In genomic region chr7:1441615-1442354, GRCh38 we compare ENCODE assay signal across 23 cellular contexts.
"Had no signal": no experiment of that assay in that cellular context is flagged by ENCODE, and none has a peak within 500 bp of the region (broad histone marks: within the 10 kb centered on the region; RNA-seq: fewer than 3 reads in every experiment).

No MANE protein-coding gene starts in this region.

- H3K4me3 ChIP-seq: coronary artery, heart right ventricle, spleen, suprapubic skin, tibial artery, upper lobe of right lung had no signal

- DNase-seq: activated B cell treated with CpG ODN at 0.5 μM for 24 hours; activated CD4-positive, alpha-beta T cell treated with anti-CD3 and anti-CD28 coated beads, Interleukin-2, amount 50 U/mL, for 1 hour; activated CD8-positive, alpha-beta T cell treated with anti-CD3 and anti-CD28 coated beads for 36 hours; activated gamma-delta T cell treated with Interleukin-2 at 50 U/mL for 16 hours; activated naive CD4-positive, alpha-beta T cell treated with anti-CD3 and anti-CD28 coated beads, Interleukin-2, amount 50 U/mL, for 16 hours; activated T-cell treated with anti-CD3 and anti-CD28 coated beads, Interleukin-2, amount 50 U/mL, for 4 hours; amniotic stem cell; brain microvascular endothelial cell; effector memory CD8-positive, alpha-beta T cell; heart right ventricle; naive B cell; occipital lobe; spleen; stimulated activated naive CD4-positive, alpha-beta T cell; tibial artery; upper lobe of right lung had no signal

- H3K27ac ChIP-seq: brain microvascular endothelial cell, coronary artery, heart right ventricle, suprapubic skin, tibial artery, upper lobe of right lung had no signal

- FAIRE-seq: astrocyte, endothelial cell of umbilical vein had no signal

- H3K36me3 Mint-ChIP-seq: mesothelial cell of epicardium, naive B cell had no signal

- H3K4me1 Mint-ChIP-seq: activated B cell treated with CpG ODN at 0.5 μM for 24 hours; activated T-helper 17 cell treated with anti-CD3 and anti-CD28 coated beads, Interleukin-2, amount 50 U/mL, for 72 hours; mesothelial cell of epicardium had no signal

- H3K27ac Mint-ChIP-seq: activated B cell treated with CpG ODN at 0.5 μM for 24 hours; activated CD8-positive, alpha-beta T cell treated with anti-CD3 and anti-CD28 coated beads for 36 hours; activated T-helper 17 cell treated with anti-CD3 and anti-CD28 coated beads, Interleukin-2, amount 50 U/mL, for 72 hours; effector memory CD8-positive, alpha-beta T cell; mesothelial cell of epicardium; naive B cell had no signal

- H3K9me3 Mint-ChIP-seq: activated B cell treated with CpG ODN at 0.5 μM for 24 hours; activated CD8-positive, alpha-beta T cell treated with anti-CD3 and anti-CD28 coated beads for 36 hours; activated T-cell treated with anti-CD3 and anti-CD28 coated beads, Interleukin-2, amount 50 U/mL, for 4 hours; activated T-helper 17 cell treated with anti-CD3 and anti-CD28 coated beads, Interleukin-2, amount 50 U/mL, for 72 hours; effector memory CD8-positive, alpha-beta T cell; mesothelial cell of epicardium; naive B cell had no signal

- ATAC-seq: activated CD8-positive, alpha-beta T cell treated with anti-CD3 and anti-CD28 coated beads for 36 hours; activated T-cell treated with anti-CD3 and anti-CD28 coated beads, Interleukin-2, amount 50 U/mL, for 4 hours; activated T-helper 17 cell treated with anti-CD3 and anti-CD28 coated beads, Interleukin-2, amount 50 U/mL, for 72 hours; effector memory CD8-positive, alpha-beta T cell; heart right ventricle; right cardiac atrium; upper lobe of right lung had no signal

- H3K4me1 ChIP-seq: heart right ventricle, suprapubic skin, upper lobe of right lung had no signal

- H3K27me3 Mint-ChIP-seq: activated CD8-positive, alpha-beta T cell treated with anti-CD3 and anti-CD28 coated beads for 36 hours; activated T-helper 17 cell treated with anti-CD3 and anti-CD28 coated beads, Interleukin-2, amount 50 U/mL, for 72 hours; effector memory CD8-positive, alpha-beta T cell; naive B cell had no signal

- H3K9me3 ChIP-seq: heart right ventricle, spleen, suprapubic skin, tibial artery, upper lobe of right lung had no signal

- H3K27me3 ChIP-seq: brain microvascular endothelial cell, heart right ventricle, spleen, suprapubic skin, tibial artery, upper lobe of right lung had no signal

- H3K4me3 Mint-ChIP-seq: activated B cell treated with CpG ODN at 0.5 μM for 24 hours; activated CD8-positive, alpha-beta T cell treated with anti-CD3 and anti-CD28 coated beads for 36 hours; activated T-cell treated with anti-CD3 and anti-CD28 coated beads, Interleukin-2, amount 50 U/mL, for 4 hours; activated T-helper 17 cell treated with anti-CD3 and anti-CD28 coated beads, Interleukin-2, amount 50 U/mL, for 72 hours; effector memory CD8-positive, alpha-beta T cell; mesothelial cell of epicardium; naive B cell had no signal
